In the genomic region with DNA sequence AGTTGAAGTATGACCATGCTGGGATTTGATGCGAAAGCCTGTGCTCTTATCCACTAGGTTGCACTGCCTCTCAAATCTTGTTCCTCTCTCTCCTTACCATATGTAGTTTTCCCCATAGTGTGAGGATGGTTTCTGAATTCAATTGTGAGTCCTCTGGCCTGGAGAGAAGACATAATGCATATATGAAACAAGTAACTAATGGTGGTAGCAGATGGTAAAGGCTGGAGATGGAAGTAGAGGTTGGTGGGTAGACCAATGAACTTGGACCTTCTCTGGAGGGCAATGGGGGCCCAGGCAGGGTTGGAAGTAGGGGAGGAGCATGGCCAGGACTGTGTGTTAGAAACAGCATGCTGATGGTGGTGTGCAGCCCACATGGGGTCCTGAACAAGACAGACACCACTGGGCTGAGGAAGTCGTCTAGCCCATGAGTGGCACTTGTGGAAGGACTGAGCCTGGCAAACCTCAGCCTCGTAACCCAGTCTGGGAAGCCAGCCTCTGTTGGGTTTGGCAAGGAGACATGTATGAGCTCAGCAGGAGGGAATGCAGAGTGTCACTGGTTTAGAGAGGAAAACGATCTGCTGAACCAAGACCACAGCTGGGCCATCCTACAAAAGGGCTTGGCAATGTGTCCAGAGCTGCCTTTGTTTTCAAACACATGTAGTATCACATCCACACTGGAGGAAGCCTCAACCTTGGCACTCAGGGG, we compare ENCODE assay signal across 10 cellular contexts. TPM values are rescaled to one million over a fixed set of nuclear protein-coding genes. Genes with fewer than 3 reads are reported as not detected.
A peak's percentile ranks its signal among the peaks of the same experiment; 100 is the strongest.
DNase-seq lines count a peak whose midpoint lies in the region; ATAC-seq and TF ChIP-seq lines count a peak whose summit lies in the region.
"Had no signal": no experiment of that assay in that cellular context is flagged by ENCODE, and none has a peak within 500 bp of the region (broad histone marks: within the 10 kb centered on the region; RNA-seq: fewer than 3 reads in every experiment).

No MANE protein-coding gene starts in this region.

- no peaks in the 10 kb centered on the region for H3K36me3 ChIP-seq in vagina
- H3K36me3 ChIP-seq: BLaER1 treated with 17β-estradiol and CSF1 and Interleukin-3, amounts not matched to agents 10 nM and 100 nM had no signal

- no peak for TF ChIP-seq POLR2A in vagina (IDR thresholded peaks at IDR 0.05)

- TF ChIP-seq CTCF in vagina (IDR thresholded peaks at IDR 0.05): no peak

- H3K36me3 Mint-ChIP-seq in naive thymus-derived CD8-positive, alpha-beta T cell: no peaks in the 10 kb centered on the region

- H3K27ac ChIP-seq in vagina: peak overlapping the region; percentile 68
- H3K27ac ChIP-seq: BLaER1 treated with 17β-estradiol and CSF1 and Interleukin-3, amounts not matched to agents 10 nM and 100 nM had no signal

- no peak overlapping the region for H3K4me3 ChIP-seq in vagina
- H3K4me3 ChIP-seq: BLaER1 treated with 17β-estradiol and CSF1 and Interleukin-3, amounts not matched to agents 10 nM and 100 nM had no signal

- intact Hi-C loops in vagina (cut with DNase I): no loop called here

- H3K4me1 Mint-ChIP-seq in naive thymus-derived CD8-positive, alpha-beta T cell: no peaks in the 10 kb centered on the region

- POLR2A ChIA-PET in naive thymus-derived CD8-positive, alpha-beta T cell (lab: Charles Lee): no interaction called here

- H3K27ac Mint-ChIP-seq in naive thymus-derived CD8-positive, alpha-beta T cell: no peak overlapping the region

- peaks cover 23% of the 10 kb centered on the region for H3K4me1 ChIP-seq in vagina
- H3K4me1 ChIP-seq: BLaER1 treated with 17β-estradiol and CSF1 and Interleukin-3, amounts not matched to agents 10 nM and 100 nM had no signal

- DNase-seq in NCI-H345 (lab: John Stamatoyannopoulos, UW): peak; percentile 42
- no peak for DNase-seq in NCI-H345 treated with DMSO at 0.1 percent for 48 hours (lab: John Stamatoyannopoulos, UW; ENCODE audit: unreplicated experiment)
- DNase-seq in middle frontal gyrus (ENCODE audit: extremely low spot score, low spot score): peak; percentile 49
- DNase-seq in vagina (ENCODE audit: extremely low spot score in 2 of 2): peak in 1 of 2 donors; percentile 91
- DNase-seq in NCI-H524 (lab: John Stamatoyannopoulos, UW): no peak
- no peak for DNase-seq in activated gamma-delta T cell (lab: John Stamatoyannopoulos, UW)
- no peak for DNase-seq in naive thymus-derived CD8-positive, alpha-beta T cell
- DNase-seq: erythroblast had no signal

- H3K9me3 ChIP-seq in vagina: no peaks in the 10 kb centered on the region

- H3K4me3 Mint-ChIP-seq in naive thymus-derived CD8-positive, alpha-beta T cell: no peak overlapping the region

- peak; percentile 67 for ATAC-seq in esophagus mucosa
- no peak for ATAC-seq in naive thymus-derived CD8-positive, alpha-beta T cell

- no peaks in the 10 kb centered on the region for H3K27me3 Mint-ChIP-seq in naive thymus-derived CD8-positive, alpha-beta T cell

- H3K9me3 Mint-ChIP-seq in naive thymus-derived CD8-positive, alpha-beta T cell: peaks cover 0 to 2% (median 0%) of the 10 kb centered on the region in 9 donors

- no peaks in the 10 kb centered on the region for H3K27me3 ChIP-seq in vagina
- H3K27me3 ChIP-seq: BLaER1 treated with 17β-estradiol and CSF1 and Interleukin-3, amounts not matched to agents 10 nM and 100 nM had no signal

RNA-seq across cellular contexts. Expression of a gene that starts 18.5 kb away (rescaled TPM):
- total RNA-seq in esophagus mucosa (13.0 TPM), vagina (78.3 TPM)
- total RNA-seq in naive thymus-derived CD8-positive, alpha-beta T cell: not detected
- 1 to 10 TPM in 1 of 3 donors, not detected in 2; 1.2 TPM for polyA plus RNA-seq in naive thymus-derived CD8-positive, alpha-beta T cell

Comparison
In these comparisons a context has a peak if more than half of its experiments do, and no peak if none do; other contexts are left out.
1. DNase-seq: peak in NCI-H345 (single experiment) and middle frontal gyrus (single experiment); none in NCI-H345 treated with DMSO at 0.1 percent for 48 hours (single experiment), NCI-H524 (0 of 2), activated gamma-delta T cell (single experiment) and naive thymus-derived CD8-positive, alpha-beta T cell (0 of 10).
2. RNA of a gene that starts 18.5 kb away (total RNA-seq): 78.3 TPM in vagina (single experiment) and 13.0 TPM in esophagus mucosa (single experiment); not detected in naive thymus-derived CD8-positive, alpha-beta T cell; every median in the first group is over 10 times any median in the second.